Comparison of ENCODE assay signal across 8 cellular contexts in the genomic region with DNA sequence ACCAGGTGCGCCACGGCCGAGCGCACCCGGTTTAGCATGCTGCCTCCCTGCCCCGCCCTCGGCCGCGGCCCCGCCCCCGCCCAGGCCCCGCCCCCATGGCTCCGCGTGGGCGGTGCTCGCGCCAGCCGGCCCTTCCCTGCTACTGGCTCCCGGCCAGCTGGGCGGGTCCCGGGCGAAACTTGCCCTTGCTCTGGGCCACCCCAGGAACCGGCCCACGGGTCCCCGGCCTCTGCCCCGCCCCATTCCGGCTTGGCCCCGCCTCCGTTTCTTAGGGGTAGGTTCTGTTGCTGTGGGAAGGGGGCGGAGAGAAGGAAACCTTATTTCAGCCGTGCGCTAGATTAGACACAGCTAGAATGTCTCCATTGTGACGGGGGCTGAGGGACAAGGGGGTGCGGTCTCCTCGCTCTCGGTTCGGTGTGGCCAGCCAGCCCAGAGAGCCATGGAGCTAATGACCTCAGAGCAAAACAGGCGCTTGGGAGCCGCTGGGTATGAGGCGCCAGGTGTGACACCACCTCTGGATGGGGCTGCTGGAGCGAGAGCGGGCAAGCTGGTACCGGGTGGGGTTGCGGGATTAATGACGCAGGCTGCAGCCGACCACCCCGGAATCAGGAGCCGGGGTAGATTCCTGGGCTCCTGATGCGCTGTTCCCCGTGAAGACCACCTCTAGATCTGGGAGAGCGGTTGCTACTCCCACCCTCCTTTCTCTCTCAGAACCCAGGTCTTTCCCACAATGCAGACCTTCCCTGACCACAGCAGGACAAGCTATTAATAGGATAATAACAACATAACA. TPM values are rescaled to one million over a fixed set of nuclear protein-coding genes. Genes with fewer than 3 reads are reported as not detected.
DNase-seq lines count a peak whose midpoint lies in the region; TF ChIP-seq lines count a peak whose summit lies in the region.

A gene with protein sequence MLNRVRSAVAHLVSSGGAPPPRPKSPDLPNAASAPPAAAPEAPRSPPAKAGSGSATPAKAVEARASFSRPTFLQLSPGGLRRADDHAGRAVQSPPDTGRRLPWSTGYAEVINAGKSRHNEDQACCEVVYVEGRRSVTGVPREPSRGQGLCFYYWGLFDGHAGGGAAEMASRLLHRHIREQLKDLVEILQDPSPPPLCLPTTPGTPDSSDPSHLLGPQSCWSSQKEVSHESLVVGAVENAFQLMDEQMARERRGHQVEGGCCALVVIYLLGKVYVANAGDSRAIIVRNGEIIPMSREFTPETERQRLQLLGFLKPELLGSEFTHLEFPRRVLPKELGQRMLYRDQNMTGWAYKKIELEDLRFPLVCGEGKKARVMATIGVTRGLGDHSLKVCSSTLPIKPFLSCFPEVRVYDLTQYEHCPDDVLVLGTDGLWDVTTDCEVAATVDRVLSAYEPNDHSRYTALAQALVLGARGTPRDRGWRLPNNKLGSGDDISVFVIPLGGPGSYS (minus strand): TSS at position 69 of the 790 bp plus-strand sequence. CDS start 31 bp downstream, at position 38.

- peaks cover 12% of the 10 kb centered on the region for H3K27me3 Mint-ChIP-seq in glutamatergic neuron (ENCODE audit: unreplicated experiment)

- peak within 1 kb of the TSS; percentile 72 for H3K27ac Mint-ChIP-seq in glutamatergic neuron (ENCODE audit: unreplicated experiment)

- peaks cover 9% of the 10 kb centered on the region for H3K9me3 Mint-ChIP-seq in glutamatergic neuron (ENCODE audit: unreplicated experiment)

- H3K4me1 Mint-ChIP-seq in glutamatergic neuron (ENCODE audit: low read depth, unreplicated experiment), result no peaks in the 10 kb centered on the region

- H3K9ac ChIP-seq in SK-N-SH, result peak within 1 kb of the TSS; percentile 22; the same call in 1 of the 2 replicates

- H3K27me3 ChIP-seq in SK-N-SH (ENCODE audit: insufficient read depth) (no peaks in the 10 kb centered on the region), osteoblast (ENCODE audit: insufficient read depth, low read length) (no peaks in the 10 kb centered on the region), suprapubic skin (no peaks in the 10 kb centered on the region)

- peak; percentile 28 for DNase-seq in GF-D8 (lab: John Stamatoyannopoulos, UW)
- peak; percentile 88 for DNase-seq in HCEC 1CT
- peak; percentile 92 for DNase-seq in M059J (ENCODE audit: low read depth)
- peak; percentile 96 for DNase-seq in SK-N-SH
- DNase-seq in activated naive CD4-positive, alpha-beta T cell treated with anti-CD3 and anti-CD28 coated beads, Interleukin-2, amount 50 U/mL, for 16 hours, result peak; percentile 93
- DNase-seq in glutamatergic neuron, result peak; percentile 98
- DNase-seq in osteoblast (ENCODE audit: insufficient read length, low spot score, missing footprints), result peak; percentile 100
- peak; percentile 98 to 99 for DNase-seq in suprapubic skin (ENCODE audit: low spot score in 2 of 2)

- H3K36me3 Mint-ChIP-seq in glutamatergic neuron (ENCODE audit: unreplicated experiment), result no peaks in the 10 kb centered on the region

- H3K4me1 ChIP-seq in SK-N-SH (ENCODE audit: control insufficient read depth in 1 of 2, insufficient read depth in 2 of 2, low read depth in 1 of 2, low read length in 1 of 2), result peaks cover 0 to 23% of the 10 kb centered on the region in 2 experiments; a peak in 1 of 4 replicates
- peaks cover 12% of the 10 kb centered on the region for H3K4me1 ChIP-seq in osteoblast (ENCODE audit: insufficient read depth, low read length)
- peaks cover 39% of the 10 kb centered on the region for H3K4me1 ChIP-seq in suprapubic skin

- TF ChIP-seq POLR2A in suprapubic skin (IDR thresholded peaks at IDR 0.05), result no peak

- TF ChIP-seq EP300 in SK-N-SH (IDR thresholded peaks at IDR 0.05; ENCODE audit: borderline replicate concordance in 1 of 2, low read depth in 1 of 2, low read length in 1 of 2) (no peak), suprapubic skin (IDR thresholded peaks at IDR 0.05) (no peak)

- 0% methylated on average over 11 of the region's 51 CpGs for WGBS in SK-N-SH (ENCODE audit: low lambda C conversion rate)
- 0% methylated on average over 17 of the region's 51 CpGs for WGBS in suprapubic skin

- H3K79me2 ChIP-seq in SK-N-SH (ENCODE audit: insufficient read depth) (no peaks in the 10 kb centered on the region), osteoblast (ENCODE audit: insufficient read depth, low read length) (no peaks in the 10 kb centered on the region)

- H3K4me2 ChIP-seq in SK-N-SH (peak within 1 kb of the TSS; percentile 96), osteoblast (ENCODE audit: insufficient read depth, low read length) (peak within 1 kb of the TSS; percentile 97)

- H3K9me3 ChIP-seq in SK-N-SH, result no peaks in the 10 kb centered on the region
- H3K9me3 ChIP-seq in osteoblast (ENCODE audit: low read depth, low read length), result no peaks in the 10 kb centered on the region
- H3K9me3 ChIP-seq in suprapubic skin, result no peaks in the 10 kb centered on the region

- H3K27ac ChIP-seq in SK-N-SH (ENCODE audit: low read depth in 2 of 2, low read length in 1 of 2) (peak within 1 kb of the TSS in 1 of 2 experiments; percentile 29; a peak in 2 of 4 replicates), osteoblast (ENCODE audit: low read depth, low read length) (peak within 1 kb of the TSS; percentile 28), suprapubic skin (peak within 1 kb of the TSS; percentile 72)

- CTCF ChIA-PET in SK-N-SH (lab: Yijun Ruan, JAX), result interaction anchor here (0.6 to 11.8 kb wide), 61 partner anchors 7 to 422 kb away, joined by 3 to 754 read pairs (median 4); a partner anchor contains a TSS

- H3K4me3 ChIP-seq in SK-N-SH (ENCODE audit: low read depth in 2 of 2, low read length in 1 of 2) (peak within 1 kb of the TSS; percentile 72 to 83), osteoblast (ENCODE audit: insufficient read depth, low read length) (peak within 1 kb of the TSS; percentile 79), suprapubic skin (peak within 1 kb of the TSS; percentile 67)

- POLR2A ChIA-PET in SK-N-SH (lab: Yijun Ruan, JAX), result interaction anchor here (0.9 to 1.0 kb wide), 3 partner anchors 11 to 357 kb away, joined by 3 to 5 read pairs (median 4); a partner anchor contains a TSS

- TF ChIP-seq CTCF in SK-N-SH (IDR thresholded peaks at IDR 0.05) (no peak), glutamatergic neuron (IDR thresholded peaks at IDR 0.05; ENCODE audit: partially characterized antibody, unreplicated experiment) (no peak), osteoblast (IDR thresholded peaks at IDR 0.05; ENCODE audit: extremely low read depth, low read depth, low read length) (no peak), suprapubic skin (IDR thresholded peaks at IDR 0.05) (no peak)

- no peaks in the 10 kb centered on the region for H3K9me2 ChIP-seq in SK-N-SH

- H3K4me3 Mint-ChIP-seq in glutamatergic neuron (ENCODE audit: unreplicated experiment), result peak within 1 kb of the TSS; percentile 91

- H4K20me1 ChIP-seq in SK-N-SH (ENCODE audit: insufficient read depth) (no peaks in the 10 kb centered on the region), osteoblast (ENCODE audit: insufficient read depth, low read length) (no peaks in the 10 kb centered on the region)

- no peaks in the 10 kb centered on the region for H3K36me3 ChIP-seq in SK-N-SH (replicated peaks in 1 of 2; ENCODE audit: control insufficient read depth in 1 of 2, insufficient read depth in 2 of 2, low read length in 1 of 2)
- H3K36me3 ChIP-seq in osteoblast (ENCODE audit: insufficient read depth, low read length), result no peaks in the 10 kb centered on the region
- no peaks in the 10 kb centered on the region for H3K36me3 ChIP-seq in suprapubic skin

- peak within 1 kb of the TSS; percentile 96 for H2AFZ ChIP-seq in SK-N-SH (ENCODE audit: low read depth)
- peak within 1 kb of the TSS; percentile 93 for H2AFZ ChIP-seq in osteoblast (ENCODE audit: low read length)

- TF ChIP-seq RAD21 in SK-N-SH (IDR thresholded peaks at IDR 0.05; ENCODE audit: low read length), result no peak

- H3F3A ChIP-seq in SK-N-SH (replicated peaks; ENCODE audit: insufficient read depth), result peaks cover 9% of the 10 kb centered on the region

TF ChIP-seq in SK-N-SH, 30 proteins besides CTCF, POLR2A, EP300 and RAD21:
- TF ChIP-seq MXI1 (IDR thresholded peaks at IDR 0.05; ENCODE audit: low read depth, low read length) (peak; percentile 28; the same call in 1 of the 2 replicates), NFIC (IDR thresholded peaks at IDR 0.05; ENCODE audit: borderline replicate concordance) (peak; percentile 57), CHD2 (IDR thresholded peaks at IDR 0.05; ENCODE audit: low read length, partially characterized antibody) (no peak)
- TF ChIP-seq, protein P1, sequence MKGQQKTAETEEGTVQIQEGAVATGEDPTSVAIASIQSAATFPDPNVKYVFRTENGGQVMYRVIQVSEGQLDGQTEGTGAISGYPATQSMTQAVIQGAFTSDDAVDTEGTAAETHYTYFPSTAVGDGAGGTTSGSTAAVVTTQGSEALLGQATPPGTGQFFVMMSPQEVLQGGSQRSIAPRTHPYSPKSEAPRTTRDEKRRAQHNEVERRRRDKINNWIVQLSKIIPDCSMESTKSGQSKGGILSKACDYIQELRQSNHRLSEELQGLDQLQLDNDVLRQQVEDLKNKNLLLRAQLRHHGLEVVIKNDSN (IDR thresholded peaks at IDR 0.05; ENCODE audit: borderline replicate concordance, low read depth), result no peak

RNA-seq across cellular contexts. Expression of the gene that starts here (rescaled TPM):
- 1.3 and 1.5 TPM in 2 replicates for total RNA-seq in M059J (2014; rRNA removed; shearing (Covaris generic))
- polyA plus RNA-seq in SK-N-SH (2012; rRNA removed), result 5.3 and 6.7 TPM in 2 replicates
- 2.7 and 3.7 TPM in 2 replicates for polyA plus RNA-seq in SK-N-SH (2012; cell fraction: cytosol; rRNA removed)
- 21.9 and 22.0 TPM in 2 replicates for polyA plus RNA-seq in SK-N-SH (2012; cell fraction: nucleus; rRNA removed)
- 0.69 TPM for total RNA-seq in glutamatergic neuron (ENCODE audit: unreplicated experiment)
- total RNA-seq in osteoblast, result 0.59 and 1.1 TPM in 2 replicates
- total RNA-seq in suprapubic skin, result 10 to 100 TPM in 3 of 4 donors, 1 to 10 TPM in 1; 6.6 to 22.1 (median 13.4) TPM

Comparison
In these comparisons a context has a peak if more than half of its experiments do, and no peak if none do; other contexts are left out.
1. Peak in DNase-seq in glutamatergic neuron; RNA of the gene not detected or under 1 TPM.
2. DNase-seq: peak in every context shown above with its lines; median percentile 100 in osteoblast; 98 in suprapubic skin; 98 in glutamatergic neuron; 96 in SK-N-SH; 93 in activated naive CD4-positive, alpha-beta T cell treated with anti-CD3 and anti-CD28 coated beads, Interleukin-2, amount 50 U/mL, for 16 hours; 92 in M059J; 88 in HCEC 1CT; 28 in GF-D8.